9 cellular contexts compared by ENCODE assay signal in genomic region chr1:220219865-220220698, GRCh38. TPM values are rescaled to one million over a fixed set of nuclear protein-coding genes. Genes with fewer than 3 reads are reported as not detected.
DNase-seq lines count a peak whose midpoint lies in the region; ATAC-seq and TF ChIP-seq lines count a peak whose summit lies in the region.
"Had no signal": no experiment of that assay in that cellular context is flagged by ENCODE, and none has a peak within 500 bp of the region (broad histone marks: within the 10 kb centered on the region; RNA-seq: fewer than 3 reads in every experiment).

No MANE protein-coding gene starts in this region.

- H3K56ac ChIP-seq in H9 (ENCODE audit: insufficient read length, low read depth, low read length): no peak overlapping the region

- H3K36me3 ChIP-seq in heart left ventricle (no peaks in the 10 kb centered on the region), tibial nerve (no peaks in the 10 kb centered on the region)

- intact Hi-C loops in Right ventricle myocardium inferior (cut with DNase I) (loop anchor here (10.0 kb wide), 1 partner anchor 305 kb away; the partner anchor contains the start of gene MARK1), heart left ventricle (cut with DNase I) (loop anchor here in 3 of 10 donors (5.0 to 10.0 kb wide), 2 partner anchors 512 to 555 kb away; no protein-coding TSS in a partner anchor)

- H3K9ac ChIP-seq in H9 (ENCODE audit: extremely low read depth, insufficient read length, low read length): no peak overlapping the region

- no peak overlapping the region for H3K27ac ChIP-seq in heart left ventricle
- H3K27ac ChIP-seq in H9 (ENCODE audit: insufficient read length, low read depth, low read length): no peak overlapping the region
- peak overlapping the region in 3 of 4 donors; percentile 20 to 74 (median 68) for H3K27ac ChIP-seq in tibial nerve

- no peak overlapping the region for H4K8ac ChIP-seq in H9 (replicated peaks; ENCODE audit: insufficient read length, low read depth, low read length)

- ATAC-seq in Right ventricle myocardium inferior (peak; percentile 20), heart left ventricle (no peak), HG03520 (IDR thresholded peaks at IDR 0.05; ENCODE audit: unreplicated experiment) (peak; percentile 35)

- no peak overlapping the region for H2BK15ac ChIP-seq in H9 (ENCODE audit: low read depth, low read length)

- no peak overlapping the region for H2AK5ac ChIP-seq in H9 (ENCODE audit: insufficient read length, low read length)

- H3K27me3 ChIP-seq in heart left ventricle (no peaks in the 10 kb centered on the region), H9 (ENCODE audit: insufficient read depth, low read length) (no peaks in the 10 kb centered on the region), tibial nerve (no peaks in the 10 kb centered on the region)

- H3K27ac Mint-ChIP-seq in H9: peak overlapping the region; percentile 69 to 96 (median 95); a peak in 6 of 7 replicates

- peaks cover 6 to 9% (median 7%) of the 10 kb centered on the region in 3 experiments; a peak in 5 of 7 replicates for H3K36me3 Mint-ChIP-seq in H9 (ENCODE audit: insufficient read depth in 1 of 3, low read depth in 3 of 3)

- DNase-seq in Right ventricle myocardium inferior (ENCODE audit: missing footprints) (no peak), heart left ventricle (no peak), H9 (no peak), tibial nerve (ENCODE audit: low spot score in 2 of 2) (no peak), NOMO-1 treated with dmso at 0.1 percent for 144 hours (lab: John Stamatoyannopoulos, UW; ENCODE audit: unreplicated experiment) (no peak), EL (no peak), NCI-H1436 (lab: John Stamatoyannopoulos, UW) (no peak)
- DNase-seq: NCI-H2171 treated with DMSO at 0.1 percent for 48 hours had no signal

- H3K4me2 ChIP-seq in H9 (ENCODE audit: insufficient read depth, insufficient read length, low read length): no peak overlapping the region

- H3K79me2 ChIP-seq in H9 (ENCODE audit: insufficient read depth, low read length): no peaks in the 10 kb centered on the region; the same call in 1 of the 2 replicates

- H4K91ac ChIP-seq in H9 (ENCODE audit: insufficient read length, low read depth, low read length): no peak overlapping the region

- H3K9me3 ChIP-seq in heart left ventricle (no peaks in the 10 kb centered on the region), H9 (ENCODE audit: control insufficient read depth, low read depth, low read length) (no peaks in the 10 kb centered on the region), tibial nerve (no peaks in the 10 kb centered on the region)

- no peak overlapping the region for H3K14ac ChIP-seq in H9 (ENCODE audit: insufficient read depth, low read length)

- TF ChIP-seq CTCF in heart left ventricle (IDR thresholded peaks at IDR 0.05) (no peak), H9 (conservative IDR thresholded peaks at IDR 0.05) (no peak), tibial nerve (IDR thresholded peaks at IDR 0.05) (no peak)

- no peak overlapping the region for H3K18ac ChIP-seq in H9 (ENCODE audit: insufficient read length, low read depth, low read length)

- no peak overlapping the region for H2BK20ac ChIP-seq in H9 (ENCODE audit: low read depth, low read length, poor library complexity, severe bottlenecking)

- TF ChIP-seq POLR2A in heart left ventricle (IDR thresholded peaks at IDR 0.05): no peak
- no peak for TF ChIP-seq POLR2A in tibial nerve (IDR thresholded peaks at IDR 0.05)

- no peak overlapping the region for H2BK120ac ChIP-seq in H9 (ENCODE audit: low read depth, low read length, poor library complexity, severe bottlenecking)

- H3K23me2 ChIP-seq in H9 (ENCODE audit: insufficient read length, low read depth, low read length, poor library complexity, severe bottlenecking): no peaks in the 10 kb centered on the region

- H3K79me1 ChIP-seq in H9 (ENCODE audit: insufficient read depth, low read depth, low read length, poor library complexity, severe bottlenecking): peaks cover 3% of the 10 kb centered on the region

- no peak overlapping the region for H2AFZ ChIP-seq in H9 (ENCODE audit: low read length)

- H3K9me3 Mint-ChIP-seq in H9: peaks cover 0 to 4% of the 10 kb centered on the region in 2 experiments; a peak in 2 of 5 replicates

- H2BK5ac ChIP-seq in H9 (ENCODE audit: insufficient read length, low read length): no peak overlapping the region

- no peak overlapping the region for H3K4ac ChIP-seq in H9 (ENCODE audit: low read depth, low read length)

- no peak overlapping the region for H2BK12ac ChIP-seq in H9 (ENCODE audit: insufficient read length, low read depth, low read length)

- H3K4me3 ChIP-seq in heart left ventricle: no peak overlapping the region
- no peak overlapping the region for H3K4me3 ChIP-seq in tibial nerve

- 87 to 91% (median 90%) methylated on average over 14 to 15 of the region's 15 CpGs for WGBS in heart left ventricle, 4 donors
- WGBS in H9 (ENCODE audit: extremely low coverage, insufficient read length, low lambda C conversion rate): no CpG with 5 or more reads among the region's 15 CpGs
- WGBS in tibial nerve, 2 donors: 83 to 86% methylated on average over 14 to 15 of the region's 15 CpGs

- peaks cover 25 to 27% of the 10 kb centered on the region in 2 experiments for H3K4me1 Mint-ChIP-seq in H9

- no peak for TF ChIP-seq EP300 in tibial nerve (IDR thresholded peaks at IDR 0.05)

- H3T11ph ChIP-seq in H9 (ENCODE audit: low read length): no peak overlapping the region

- H3K23ac ChIP-seq in H9 (ENCODE audit: insufficient read length, low read depth, low read length): no peak overlapping the region

- no peaks in the 10 kb centered on the region for H3K27me3 Mint-ChIP-seq in H9 (ENCODE audit: low read depth)

- no peak overlapping the region for H4K5ac ChIP-seq in H9 (ENCODE audit: insufficient read length, low read depth, low read length)

- no peaks in the 10 kb centered on the region for H4K20me1 ChIP-seq in H9 (ENCODE audit: control insufficient read depth, insufficient read depth, insufficient read length)

- peaks cover 0 to 20% (median 6%) of the 10 kb centered on the region in 12 donors for H3K4me1 ChIP-seq in heart left ventricle
- H3K4me1 ChIP-seq in H9 (ENCODE audit: insufficient read depth, low read length): no peaks in the 10 kb centered on the region
- peaks cover 0 to 61% (median 19%) of the 10 kb centered on the region in 4 donors for H3K4me1 ChIP-seq in tibial nerve

- H3K4me3 Mint-ChIP-seq in H9: no peak overlapping the region

RNA-seq across cellular contexts. Expression of gene RAB3GAP2, which starts 52.2 kb away (rescaled TPM):
- total RNA-seq in Right ventricle myocardium inferior (22.1 TPM), heart left ventricle (10 to 100 TPM; 13.8 to 39.3 (median 28.9) TPM), H9 (2021) (41.6 and 48.3 TPM in 2 replicates), tibial nerve (10 to 100 TPM; 30.6 to 36.8 (median 31.2) TPM)
- 10 to 100 TPM in 1 of 2 donors, 1 to 10 TPM in 1; 6.5 to 11.7 TPM for polyA plus RNA-seq in heart left ventricle

Comparison
In these comparisons a context has a peak if more than half of its experiments do, and no peak if none do; other contexts are left out.
1. ATAC-seq: peak in Right ventricle myocardium inferior (single experiment) and HG03520 (single experiment); none in heart left ventricle (0 of 4).
2. H3K27ac ChIP-seq: peak in tibial nerve (3 of 4); none in heart left ventricle (0 of 12) and H9 (single experiment).